Comparison of ENCODE assay signal across 8 cellular contexts in the genomic region with DNA sequence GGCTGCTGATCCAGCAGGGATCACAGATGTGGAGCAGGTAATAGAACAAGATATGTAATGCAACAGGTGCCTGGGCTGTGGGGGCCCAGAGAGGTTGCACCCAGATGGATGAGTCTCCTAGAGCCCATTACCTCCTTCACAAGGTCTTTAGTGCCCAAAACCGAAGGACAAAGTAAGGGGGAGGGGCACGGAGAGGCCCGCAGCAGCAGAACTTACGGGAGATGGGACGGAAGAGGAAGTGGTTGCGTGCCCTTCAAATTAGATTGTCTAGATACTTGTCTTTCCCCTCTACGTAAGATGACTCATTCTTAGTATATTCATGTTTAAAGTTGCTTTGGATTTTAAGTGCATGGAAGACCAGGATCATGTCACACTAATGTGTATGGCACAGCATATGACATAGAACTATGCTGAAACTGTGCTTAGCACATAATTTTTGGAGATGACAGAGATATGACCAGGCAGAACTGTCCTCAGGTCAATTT. TPM values are rescaled to one million over a fixed set of nuclear protein-coding genes. Genes with fewer than 3 reads are reported as not detected.
DNase-seq lines count a peak whose midpoint lies in the region; ATAC-seq and TF ChIP-seq lines count a peak whose summit lies in the region.

No MANE protein-coding gene starts in this region.

- WGBS in thyroid gland, 2 donors: 61 to 62% methylated on average over 7 of the region's 7 CpGs

- intact Hi-C loops in lower lobe of right lung (cut with DNase I) (no loop called here), thyroid gland (cut with DNase I) (loop anchor here (10.0 kb wide), 1 partner anchor 288 kb away; a partner anchor contains a TSS)

- H3K27ac ChIP-seq in SJCRH30 (peak overlapping the region; percentile 35), lower lobe of right lung (peak overlapping the region; percentile 56), thyroid gland (peak overlapping the region; percentile 30 to 83 (median 41))

- TF ChIP-seq CTCF in lower lobe of right lung (IDR thresholded peaks at IDR 0.05) (no peak), thyroid gland (IDR thresholded peaks at IDR 0.05) (no peak)

- H3K9me3 ChIP-seq in SJCRH30 (replicated peaks): no peaks in the 10 kb centered on the region
- H3K9me3 ChIP-seq in lower lobe of right lung: no peaks in the 10 kb centered on the region
- H3K9me3 ChIP-seq in thyroid gland: no peaks in the 10 kb centered on the region

- DNase-seq in SJCRH30: peak; percentile 29 to 41
- DNase-seq in activated gamma-delta T cell treated with Interleukin-2 at 50 U/mL for 16 hours: peak; percentile 65
- no peak for DNase-seq in lower lobe of right lung
- no peak for DNase-seq in thyroid gland
- DNase-seq in NCI-H187 treated with DMSO at 0.1 percent for 48 hours (lab: John Stamatoyannopoulos, UW): no peak
- DNase-seq in Ammon's horn (ENCODE audit: low spot score): no peak

- ATAC-seq in GM18861 (IDR thresholded peaks at IDR 0.05; ENCODE audit: unreplicated experiment): peak; percentile 50
- peak; percentile 33 for ATAC-seq in HG03039 (IDR thresholded peaks at IDR 0.05; ENCODE audit: unreplicated experiment)
- ATAC-seq in lower lobe of right lung: peak; percentile 67 to 80

- no peaks in the 10 kb centered on the region for H3K27me3 ChIP-seq in SJCRH30
- no peaks in the 10 kb centered on the region for H3K27me3 ChIP-seq in lower lobe of right lung (ENCODE audit: low read depth)
- H3K27me3 ChIP-seq in thyroid gland: no peaks in the 10 kb centered on the region

- H3K36me3 ChIP-seq in SJCRH30: no peaks in the 10 kb centered on the region
- no peaks in the 10 kb centered on the region for H3K36me3 ChIP-seq in lower lobe of right lung
- no peaks in the 10 kb centered on the region for H3K36me3 ChIP-seq in thyroid gland

- H3K4me3 ChIP-seq in SJCRH30: peak overlapping the region; percentile 51
- no peak overlapping the region for H3K4me3 ChIP-seq in lower lobe of right lung
- H3K4me3 ChIP-seq in thyroid gland (replicated peaks in 1 of 3): no peak overlapping the region

- H3K4me1 ChIP-seq in SJCRH30 (no peaks in the 10 kb centered on the region; the same call in 1 of the 2 replicates), lower lobe of right lung (peaks cover 14% of the 10 kb centered on the region), thyroid gland (peaks cover 26 to 35% of the 10 kb centered on the region in 2 donors)

- TF ChIP-seq POLR2A in thyroid gland (IDR thresholded peaks at IDR 0.05): no peak

RNA-seq across cellular contexts. Expression of a gene that starts 5.7 kb away (rescaled TPM):
- 33.6 and 38.6 TPM in 2 replicates for total RNA-seq in SJCRH30 (2014; rRNA removed; shearing (Covaris generic))
- total RNA-seq in lower lobe of right lung (22.2 TPM), thyroid gland (10 to 100 TPM; 26.9 to 34.9 (median 32.3) TPM)

RNA-seq across cellular contexts. Expression of a gene that starts 12.7 kb away (rescaled TPM):
- total RNA-seq in SJCRH30 (2014; rRNA removed; shearing (Covaris generic)): 29.6 and 31.5 TPM in 2 replicates
- total RNA-seq in lower lobe of right lung: 3.3 TPM
- 10 to 100 TPM; 12.8 to 19.5 (median 13.6) TPM for total RNA-seq in thyroid gland

Comparison
In these comparisons a context has a peak if more than half of its experiments do, and no peak if none do; other contexts are left out.
1. DNase-seq: peak in SJCRH30 (2 of 2) and activated gamma-delta T cell treated with Interleukin-2 at 50 U/mL for 16 hours (single experiment); none in lower lobe of right lung (single experiment), thyroid gland (0 of 2), NCI-H187 treated with DMSO at 0.1 percent for 48 hours (single experiment) and Ammon's horn (single experiment).
2. Peak in every context shown above with its lines, with median percentiles within 50 percentile points of each other: ATAC-seq and H3K27ac ChIP-seq.